ENCODE assay signal across 20 cellular contexts in the genomic region with DNA sequence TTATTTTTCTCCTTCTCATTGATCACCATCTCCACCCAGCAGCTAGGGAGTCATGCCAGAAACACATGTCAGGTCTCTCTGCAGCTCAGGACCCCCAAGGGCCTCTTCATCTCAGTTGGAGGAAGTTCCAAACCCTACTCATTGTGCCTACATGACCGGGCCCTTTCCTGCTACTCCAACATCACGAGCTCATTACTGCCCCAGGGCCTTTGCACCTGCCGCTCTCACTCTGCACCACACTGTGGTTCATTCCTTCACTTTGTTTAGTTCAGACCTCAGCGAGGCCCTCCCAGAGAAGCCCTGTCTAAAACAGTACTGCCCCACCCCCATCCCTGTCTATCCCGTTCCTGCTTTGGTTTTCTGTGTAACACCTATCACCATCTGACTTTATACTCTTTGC. TPM values are rescaled to one million over a fixed set of nuclear protein-coding genes. Genes with fewer than 3 reads are reported as not detected.
DNase-seq lines count a peak whose midpoint lies in the region; ATAC-seq and TF ChIP-seq lines count a peak whose summit lies in the region.
"Had no signal": no experiment of that assay in that cellular context is flagged by ENCODE, and none has a peak within 500 bp of the region (broad histone marks: within the 10 kb centered on the region; RNA-seq: fewer than 3 reads in every experiment).

No MANE protein-coding gene starts in this region.

- peaks cover 3 to 8% (median 5%) of the 10 kb centered on the region in 4 donors for H3K4me1 Mint-ChIP-seq in CD4-positive, CD25-positive, alpha-beta regulatory T cell
- H3K4me1 Mint-ChIP-seq in HFFc6 (ENCODE audit: low read depth) = peaks cover 36% of the 10 kb centered on the region
- H3K4me1 Mint-ChIP-seq in activated T-helper 17 cell treated with anti-CD3 and anti-CD28 coated beads, Interleukin-2, amount 50 U/mL, for 72 hours = no peaks in the 10 kb centered on the region
- H3K4me1 Mint-ChIP-seq in neural progenitor cell = peaks cover 44% of the 10 kb centered on the region

- H3K18ac ChIP-seq in trophoblast cell (ENCODE audit: low read length) = no peak overlapping the region

- TF ChIP-seq CTCF in HFFc6 (IDR thresholded peaks at IDR 0.05) (no peak), neural progenitor cell (IDR thresholded peaks at IDR 0.05) (no peak)

- H3K27ac Mint-ChIP-seq in CD4-positive, CD25-positive, alpha-beta regulatory T cell = peak overlapping the region; percentile 13 to 21 (median 13)
- H3K27ac Mint-ChIP-seq in HFFc6 (peak overlapping the region; percentile 35; the same call in 1 of the 2 replicates), neural progenitor cell (peak overlapping the region; percentile 59)
- peak overlapping the region; percentile 12 for H3K27ac Mint-ChIP-seq in activated T-helper 17 cell treated with anti-CD3 and anti-CD28 coated beads, Interleukin-2, amount 50 U/mL, for 72 hours
- H3K27ac Mint-ChIP-seq: T-cell had no signal

- H3K27me3 Mint-ChIP-seq in CD4-positive, CD25-positive, alpha-beta regulatory T cell = peaks cover 5% of the 10 kb centered on the region
- H3K27me3 Mint-ChIP-seq in HFFc6 (ENCODE audit: insufficient read depth) (peaks cover 3% of the 10 kb centered on the region), neural progenitor cell (ENCODE audit: insufficient read depth, low read depth) (peaks cover 8% of the 10 kb centered on the region)
- H3K27me3 Mint-ChIP-seq in activated T-helper 17 cell treated with anti-CD3 and anti-CD28 coated beads, Interleukin-2, amount 50 U/mL, for 72 hours = no peaks in the 10 kb centered on the region
- H3K27me3 Mint-ChIP-seq: T-cell had no signal

- ATAC-seq in CD4-positive, CD25-positive, alpha-beta regulatory T cell (ENCODE audit: low read depth in 2 of 2) = no peak
- no peak for ATAC-seq in activated T-helper 17 cell treated with anti-CD3 and anti-CD28 coated beads, Interleukin-2, amount 50 U/mL, for 72 hours (replicated peaks)
- ATAC-seq: PC-3, T-cell had no signal

- H2BK12ac ChIP-seq in trophoblast cell (ENCODE audit: low read length) = no peak overlapping the region

- H3K36me3 Mint-ChIP-seq in CD4-positive, CD25-positive, alpha-beta regulatory T cell = no peaks in the 10 kb centered on the region
- H3K36me3 Mint-ChIP-seq in HFFc6 (ENCODE audit: low read depth) = no peaks in the 10 kb centered on the region
- H3K36me3 Mint-ChIP-seq in activated T-helper 17 cell treated with anti-CD3 and anti-CD28 coated beads, Interleukin-2, amount 50 U/mL, for 72 hours (ENCODE audit: low read depth) = no peaks in the 10 kb centered on the region
- H3K36me3 Mint-ChIP-seq in neural progenitor cell = no peaks in the 10 kb centered on the region
- H3K36me3 Mint-ChIP-seq: T-cell had no signal

- no peak for DNase-seq in CD4-positive, CD25-positive, alpha-beta regulatory T cell
- DNase-seq in HFFc6 (no peak), neural progenitor cell (ENCODE audit: low spot score) (no peak), trophoblast cell (no peak), NCI-H345 treated with DMSO at 0.1 percent for 48 hours (lab: John Stamatoyannopoulos, UW; ENCODE audit: unreplicated experiment) (no peak), NCI-H82 (lab: John Stamatoyannopoulos, UW) (no peak)
- DNase-seq: Karpas-422; NCI-H1092; NCI-H1417 treated with DMSO at 0.1 percent for 48 hours; NCI-H1694 treated with DMSO at 0.1 percent for 48 hours; NCI-H2081; NCI-H510A treated with DMSO at 0.1 percent for 48 hours; NK-92 treated with Interleukin-12 subunit alpha and Interleukin-12 subunit beta, amount 100 ng/mL, for 24 hours had no signal

- H3K79me2 ChIP-seq in neural progenitor cell (ENCODE audit: low read depth) = no peaks in the 10 kb centered on the region
- no peaks in the 10 kb centered on the region for H3K79me2 ChIP-seq in trophoblast cell (ENCODE audit: control insufficient read depth, insufficient read depth, low read length, poor library complexity)

- H3K9ac ChIP-seq in neural progenitor cell (no peak overlapping the region), trophoblast cell (ENCODE audit: low read length) (no peak overlapping the region)
- H3K9ac ChIP-seq: GM23248 had no signal

- H3K4me2 ChIP-seq in neural progenitor cell (no peak overlapping the region), trophoblast cell (ENCODE audit: low read length) (no peak overlapping the region)

- no peak overlapping the region for H3K4me3 ChIP-seq in CD4-positive, CD25-positive, alpha-beta regulatory T cell (ENCODE audit: low read depth, low read length)
- H3K4me3 ChIP-seq in neural progenitor cell (no peak overlapping the region), trophoblast cell (ENCODE audit: low read depth, low read length) (no peak overlapping the region)
- H3K4me3 ChIP-seq: GM23248, HAP-1, SJSA1 had no signal

- no peak overlapping the region for H3K23ac ChIP-seq in trophoblast cell (ENCODE audit: low read length)

- H3K36me3 ChIP-seq in CD4-positive, CD25-positive, alpha-beta regulatory T cell (ENCODE audit: control insufficient read depth, insufficient read depth, low read length) = no peaks in the 10 kb centered on the region
- no peaks in the 10 kb centered on the region for H3K36me3 ChIP-seq in neural progenitor cell
- peaks cover 2 to 7% of the 10 kb centered on the region in 2 experiments for H3K36me3 ChIP-seq in trophoblast cell (ENCODE audit: control insufficient read depth in 1 of 2, insufficient read depth in 2 of 2, low read length in 2 of 2)
- H3K36me3 ChIP-seq: HAP-1, SJSA1 had no signal

- H2AFZ ChIP-seq in neural progenitor cell (replicated peaks) (no peak overlapping the region), trophoblast cell (ENCODE audit: insufficient read depth, low read length, poor library complexity) (no peak overlapping the region)
- H2AFZ ChIP-seq: GM23248 had no signal

- H4K20me1 ChIP-seq in neural progenitor cell (ENCODE audit: low read depth) = no peaks in the 10 kb centered on the region

- no peaks in the 10 kb centered on the region for H3K9me3 ChIP-seq in CD4-positive, CD25-positive, alpha-beta regulatory T cell (ENCODE audit: control insufficient read depth in 2 of 2, low read length in 2 of 2)
- H3K9me3 ChIP-seq in neural progenitor cell (ENCODE audit: low read depth) (no peaks in the 10 kb centered on the region), trophoblast cell (ENCODE audit: insufficient read depth, low read depth, low read length) (peaks cover 5% of the 10 kb centered on the region)
- H3K9me3 ChIP-seq: HAP-1, SJSA1 had no signal

- no peak overlapping the region for H3K27ac ChIP-seq in CD4-positive, CD25-positive, alpha-beta regulatory T cell (ENCODE audit: insufficient read depth, low read length, poor library complexity, severe bottlenecking)
- H3K27ac ChIP-seq in neural progenitor cell (no peak overlapping the region), trophoblast cell (ENCODE audit: low read depth, low read length) (no peak overlapping the region)
- H3K27ac ChIP-seq: C4-2B, GM23248, SJSA1 had no signal

- H3K4ac ChIP-seq in trophoblast cell (ENCODE audit: low read depth, low read length) = no peak overlapping the region

- H3K4me1 ChIP-seq in CD4-positive, CD25-positive, alpha-beta regulatory T cell (ENCODE audit: control insufficient read depth, insufficient read depth, low read length, poor library complexity, severe bottlenecking) = peaks cover 5% of the 10 kb centered on the region
- H3K4me1 ChIP-seq in neural progenitor cell = peaks cover 21% of the 10 kb centered on the region
- peaks cover 27 to 31% of the 10 kb centered on the region in 2 experiments for H3K4me1 ChIP-seq in trophoblast cell (ENCODE audit: control insufficient read depth in 1 of 2, insufficient read depth in 2 of 2, low read length in 2 of 2)

- no peak overlapping the region for H4K8ac ChIP-seq in trophoblast cell (ENCODE audit: low read depth, low read length)

- H3K9me3 Mint-ChIP-seq in CD4-positive, CD25-positive, alpha-beta regulatory T cell = peaks cover 0 to 2% (median 0%) of the 10 kb centered on the region in 7 donors
- H3K9me3 Mint-ChIP-seq in HFFc6 (no peaks in the 10 kb centered on the region), neural progenitor cell (no peaks in the 10 kb centered on the region)
- H3K9me3 Mint-ChIP-seq in activated T-helper 17 cell treated with anti-CD3 and anti-CD28 coated beads, Interleukin-2, amount 50 U/mL, for 72 hours = no peaks in the 10 kb centered on the region
- H3K9me3 Mint-ChIP-seq: T-cell had no signal

- no peak overlapping the region for H2BK120ac ChIP-seq in trophoblast cell (ENCODE audit: insufficient read depth, low read length, poor library complexity)

- H3K4me3 Mint-ChIP-seq in CD4-positive, CD25-positive, alpha-beta regulatory T cell = no peak overlapping the region
- H3K4me3 Mint-ChIP-seq in HFFc6 (no peak overlapping the region), neural progenitor cell (no peak overlapping the region)
- H3K4me3 Mint-ChIP-seq in activated T-helper 17 cell treated with anti-CD3 and anti-CD28 coated beads, Interleukin-2, amount 50 U/mL, for 72 hours = no peak overlapping the region
- H3K4me3 Mint-ChIP-seq: T-cell had no signal

- H4K91ac ChIP-seq in trophoblast cell (ENCODE audit: low read depth, low read length) = no peak overlapping the region

- no peak overlapping the region for H2AK5ac ChIP-seq in trophoblast cell (ENCODE audit: low read length)

- no CpG with 5 or more reads among the region's 5 CpGs for WGBS in trophoblast cell (ENCODE audit: extremely low coverage, insufficient coverage, insufficient read length)

- H2BK5ac ChIP-seq in trophoblast cell (ENCODE audit: low read depth, low read length, poor library complexity) = no peak overlapping the region

- H3K27me3 ChIP-seq in CD4-positive, CD25-positive, alpha-beta regulatory T cell (ENCODE audit: control insufficient read depth, insufficient read depth, low read length) = no peaks in the 10 kb centered on the region
- no peaks in the 10 kb centered on the region for H3K27me3 ChIP-seq in neural progenitor cell
- no peaks in the 10 kb centered on the region for H3K27me3 ChIP-seq in trophoblast cell (ENCODE audit: insufficient read depth, low read length)
- H3K27me3 ChIP-seq: SJSA1 had no signal

- H3K79me1 ChIP-seq in trophoblast cell (ENCODE audit: low read length) = peaks cover 8% of the 10 kb centered on the region

- H3F3A ChIP-seq in neural progenitor cell (ENCODE audit: low read depth) = no peaks in the 10 kb centered on the region

- H4K12ac ChIP-seq in trophoblast cell (ENCODE audit: low read depth, low read length) = no peak overlapping the region

- no peak overlapping the region for H3K14ac ChIP-seq in trophoblast cell (ENCODE audit: low read length)

RNA-seq across cellular contexts. Expression of gene AKNA, which starts 22.1 kb away (rescaled TPM):
- total RNA-seq in CD4-positive, CD25-positive, alpha-beta regulatory T cell = 381 TPM
- polyA plus RNA-seq in CD4-positive, CD25-positive, alpha-beta regulatory T cell = 10 to 100 TPM; 11.9 to 16.6 (median 14.5) TPM
- total RNA-seq in HFFc6 (2021; fragmentation: NEBNext Ultra II Directional; extraction: Animal tissue kit (Norgen Biotek cat#: 25700)) = 10 to 100 TPM in 4 of 6 experiments, 1 to 10 TPM in 2; 9.3 to 13.1 (median 11.5) TPM
- 100 to 1,000 TPM; 169 to 184 TPM for total RNA-seq in activated T-helper 17 cell treated with anti-CD3 and anti-CD28 coated beads, Interleukin-2, amount 50 U/mL, for 72 hours
- 11.4 and 13.4 TPM in 2 replicates for total RNA-seq in neural progenitor cell (ENCODE audit: low replicate concordance)
- polyA plus RNA-seq in trophoblast cell (2013) = 14.4 and 16.0 TPM in 2 replicates

Comparison
In these comparisons a context has a peak if more than half of its experiments do, and no peak if none do; other contexts are left out.
1. RNA of gene AKNA, which starts 22.1 kb away (total RNA-seq): 381 TPM in CD4-positive, CD25-positive, alpha-beta regulatory T cell (single experiment) and 169 to 184 TPM in activated T-helper 17 cell treated with anti-CD3 and anti-CD28 coated beads, Interleukin-2, amount 50 U/mL, for 72 hours; 9.3 to 13.1 TPM in HFFc6 and 11.4 to 13.4 TPM in neural progenitor cell; every median in the first group is over 10 times any median in the second.
2. Peak in every context shown above with its lines, with median percentiles within 50 percentile points of each other: H3K27ac Mint-ChIP-seq.